In the genomic region with DNA sequence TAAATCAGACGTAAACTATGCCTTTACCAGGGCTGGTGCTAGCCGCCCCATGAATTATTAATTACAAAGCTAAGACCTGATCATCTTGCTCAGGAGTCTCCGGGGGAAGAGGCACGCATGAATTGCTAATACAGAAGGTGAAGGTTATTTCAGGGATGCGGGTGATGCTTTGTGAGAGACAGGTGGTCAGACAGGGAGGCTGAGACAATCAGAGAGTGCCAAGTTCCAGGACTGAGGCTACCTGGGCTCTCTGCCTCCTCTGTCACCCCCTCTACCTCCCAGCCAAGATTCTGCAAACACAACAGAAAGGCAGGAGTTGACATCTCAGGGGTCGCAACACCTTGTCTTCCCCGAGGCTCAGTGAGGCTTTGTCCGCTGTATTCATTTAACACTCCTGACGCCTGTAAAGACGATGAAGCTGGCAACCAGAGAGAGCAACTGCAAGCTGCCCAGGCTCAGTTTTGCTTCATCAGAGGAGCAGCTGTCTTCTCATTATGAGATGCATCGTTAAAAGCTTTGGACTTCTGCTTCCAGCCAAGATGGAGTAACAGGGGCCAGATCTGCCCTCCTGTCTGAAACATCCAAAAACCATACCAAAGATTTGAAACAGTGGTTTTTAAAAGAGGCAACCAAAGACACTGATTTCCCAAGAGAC, we compare ENCODE assay signal across 26 cellular contexts. TPM values are rescaled to one million over a fixed set of nuclear protein-coding genes. Genes with fewer than 3 reads are reported as not detected.
DNase-seq lines count a peak whose midpoint lies in the region; TF ChIP-seq lines count a peak whose summit lies in the region.
"Had no signal": no experiment of that assay in that cellular context is flagged by ENCODE, and none has a peak within 500 bp of the region (broad histone marks: within the 10 kb centered on the region; RNA-seq: fewer than 3 reads in every experiment).

No MANE protein-coding gene starts in this region.

- peak overlapping the region; percentile 39 to 87 (median 76) for H3K27ac Mint-ChIP-seq in brain
- H3K27ac Mint-ChIP-seq in nephron progenitor cell, result no peak overlapping the region
- H3K27ac Mint-ChIP-seq: CD8-positive, alpha-beta T cell had no signal

- peaks cover 47% of the 10 kb centered on the region for H3K4me1 Mint-ChIP-seq in brain
- peaks cover 38% of the 10 kb centered on the region for H3K4me1 Mint-ChIP-seq in nephron progenitor cell

- no peaks in the 10 kb centered on the region for H3K9me3 ChIP-seq in Karpas-422 (ENCODE audit: low read length)
- no peaks in the 10 kb centered on the region for H3K9me3 ChIP-seq in esophagus squamous epithelium
- H3K9me3 ChIP-seq in sigmoid colon, result no peaks in the 10 kb centered on the region
- H3K9me3 ChIP-seq: SJCRH30 had no signal

- H3K4me1 ChIP-seq in Karpas-422 (ENCODE audit: low read length), result peaks cover 10% of the 10 kb centered on the region
- peaks cover 0 to 6% (median 0%) of the 10 kb centered on the region in 3 donors for H3K4me1 ChIP-seq in esophagus squamous epithelium
- peaks cover 0 to 19% (median 9%) of the 10 kb centered on the region in 4 donors for H3K4me1 ChIP-seq in sigmoid colon
- H3K4me1 ChIP-seq: SJCRH30 had no signal

- H3K9ac ChIP-seq in Karpas-422 (ENCODE audit: low read length), result no peak overlapping the region

- H3K36me3 Mint-ChIP-seq in brain (no peaks in the 10 kb centered on the region), nephron progenitor cell (ENCODE audit: low read depth) (no peaks in the 10 kb centered on the region)
- H3K36me3 Mint-ChIP-seq: CD8-positive, alpha-beta T cell had no signal

- no peak overlapping the region for H2AFZ ChIP-seq in Karpas-422 (ENCODE audit: low read length)

- DNase-seq in Karpas-422 (peak; percentile 50), esophagus squamous epithelium (lab: John Stamatoyannopoulos, UW) (no peak), sigmoid colon (no peak), nephron progenitor cell (no peak), NCI-H2081 treated with DMSO at 0.1 percent for 48 hours (lab: John Stamatoyannopoulos, UW) (no peak), NCI-H510A treated with DMSO at 0.1 percent for 48 hours (lab: John Stamatoyannopoulos, UW) (no peak)
- no peak for DNase-seq in activated CD4-positive, alpha-beta T cell treated with anti-CD3 and anti-CD28 coated beads, Interleukin-2, amount 50 U/mL, for 48 hours
- DNase-seq: CD8-positive, alpha-beta T cell; DMS153; DND-41; H7; MV-4-11; NCI-H1105 treated with DMSO at 0.1 percent for 48 hours; NCI-H146; NCI-H2029 treated with DMSO at 0.1 percent for 48 hours; NCI-H2227 treated with DMSO at 0.1 percent for 48 hours; NCI-H510A; NCI-H748 treated with DMSO at 0.1 percent for 48 hours; NK-92 treated with Interleukin-12 subunit alpha and Interleukin-12 subunit beta, amount 100 ng/mL, for 24 hours; PC-3; SJCRH30 had no signal

- H3K4me3 Mint-ChIP-seq in brain, result no peak overlapping the region
- H3K4me3 Mint-ChIP-seq in nephron progenitor cell, result no peak overlapping the region
- H3K4me3 Mint-ChIP-seq: CD8-positive, alpha-beta T cell had no signal

- 80 to 81% methylated on average over 9 to 10 of the region's 11 CpGs for WGBS in esophagus squamous epithelium, 2 donors
- 89% methylated on average over 11 of the region's 11 CpGs for WGBS in sigmoid colon, 2 donors

- H3K27me3 Mint-ChIP-seq in brain, result no peaks in the 10 kb centered on the region
- peaks cover 13% of the 10 kb centered on the region for H3K27me3 Mint-ChIP-seq in nephron progenitor cell (ENCODE audit: low read depth, poor library complexity)

- no peak overlapping the region for H3K4me2 ChIP-seq in Karpas-422 (ENCODE audit: low read depth, low read length, poor library complexity, severe bottlenecking)

- no peaks in the 10 kb centered on the region for H3K36me3 ChIP-seq in Karpas-422 (ENCODE audit: insufficient read depth, low read length)
- no peaks in the 10 kb centered on the region for H3K36me3 ChIP-seq in esophagus squamous epithelium
- no peaks in the 10 kb centered on the region for H3K36me3 ChIP-seq in sigmoid colon
- H3K36me3 ChIP-seq: SJCRH30 had no signal

- TF ChIP-seq CTCF in brain (conservative IDR thresholded peaks at IDR 0.05), result no peak
- TF ChIP-seq CTCF in esophagus squamous epithelium (IDR thresholded peaks at IDR 0.05), result no peak
- TF ChIP-seq CTCF in sigmoid colon (IDR thresholded peaks at IDR 0.05), result no peak
- no peak for TF ChIP-seq CTCF in nephron progenitor cell (IDR thresholded peaks at IDR 0.05)

- H4K20me1 ChIP-seq in Karpas-422 (ENCODE audit: insufficient read depth, low read depth, low read length), result no peaks in the 10 kb centered on the region

- H3K27ac ChIP-seq in Karpas-422 (ENCODE audit: low read length), result no peak overlapping the region
- peak overlapping the region in 3 of 4 donors; percentile 52 to 61 (median 61) for H3K27ac ChIP-seq in esophagus squamous epithelium
- H3K27ac ChIP-seq in sigmoid colon, result peak overlapping the region in 3 of 4 donors; percentile 1 to 57 (median 28)
- H3K27ac ChIP-seq: C4-2B, SJCRH30 had no signal

- no peak for TF ChIP-seq EP300 in sigmoid colon (IDR thresholded peaks at IDR 0.05)

- H3K27me3 ChIP-seq in Karpas-422 (ENCODE audit: low read length) (no peaks in the 10 kb centered on the region), esophagus squamous epithelium (no peaks in the 10 kb centered on the region), sigmoid colon (no peaks in the 10 kb centered on the region)
- H3K27me3 ChIP-seq: SJCRH30 had no signal

- TF ChIP-seq POLR2A in esophagus squamous epithelium (IDR thresholded peaks at IDR 0.05) (no peak), sigmoid colon (IDR thresholded peaks at IDR 0.05) (no peak)

- H3K4me3 ChIP-seq in Karpas-422 (ENCODE audit: low read length) (no peak overlapping the region), esophagus squamous epithelium (no peak overlapping the region), sigmoid colon (no peak overlapping the region)
- H3K4me3 ChIP-seq: K562, SJCRH30 had no signal

- H3K9me3 Mint-ChIP-seq in brain (no peaks in the 10 kb centered on the region), nephron progenitor cell (no peaks in the 10 kb centered on the region)
- H3K9me3 Mint-ChIP-seq: CD8-positive, alpha-beta T cell had no signal

- intact Hi-C loops in esophagus squamous epithelium (cut with DNase I), result no loop called here
- intact Hi-C loops in sigmoid colon (cut with DNase I), result no loop called here

- no peaks in the 10 kb centered on the region for H3K79me2 ChIP-seq in Karpas-422 (ENCODE audit: low read length)

- H3K9me2 ChIP-seq in Karpas-422 (replicated peaks; ENCODE audit: insufficient read depth, low read length), result no peaks in the 10 kb centered on the region

RNA-seq across cellular contexts. Expression of a gene that starts 46.6 kb away (rescaled TPM):
- total RNA-seq in Karpas-422 (2014; rRNA removed; shearing (Covaris generic); ENCODE audit: low replicate concordance), result not detected in 2 replicates
- polyA plus RNA-seq in brain (ENCODE audit: insufficient read depth, low read depth, low replicate concordance), result 8.8 TPM
- 1 to 10 TPM; 1.0 to 5.0 (median 1.3) TPM for total RNA-seq in esophagus squamous epithelium
- 10 to 100 TPM in 3 of 4 donors, 1 to 10 TPM in 1; 5.3 to 21.9 (median 12.8) TPM for total RNA-seq in sigmoid colon
- polyA plus RNA-seq in sigmoid colon, result 1 to 10 TPM in 2 of 3 donors, under 1 TPM in 1; 0.23 to 7.6 (median 1.8) TPM
- total RNA-seq: CD8-positive, alpha-beta T cell; K562; LHCN-M2; MCF 10A; SJCRH30 had no signal
- polyA plus RNA-seq: K562 had no signal
